In genomic region chr4:107519057-107519456, GRCh38 we compare ENCODE assay signal across 9 cellular contexts.
A peak's percentile ranks its signal among the peaks of the same experiment; 100 is the strongest.
DNase-seq lines count a peak whose midpoint lies in the region; ATAC-seq, FAIRE-seq and TF ChIP-seq lines count a peak whose summit lies in the region.
"Had no signal": no experiment of that assay in that cellular context is flagged by ENCODE, and none has a peak within 500 bp of the region (broad histone marks: within the 10 kb centered on the region; RNA-seq: fewer than 3 reads in every experiment).

No MANE protein-coding gene starts in this region.

- H4K91ac ChIP-seq in H1 (replicated peaks; ENCODE audit: insufficient read length, low read length): no peak overlapping the region

- H3K4me3 ChIP-seq in GM06990 (replicated peaks; ENCODE audit: low read depth, low read length) (no peak overlapping the region), H1 (ENCODE audit: extremely low read depth in 1 of 4, insufficient read depth in 2 of 4, low read depth in 3 of 4, low read length in 4 of 4) (no peak overlapping the region), gastroesophageal sphincter (no peak overlapping the region)

- H3K27ac ChIP-seq in H1 (ENCODE audit: low read depth, low read length) (no peak overlapping the region), gastroesophageal sphincter (no peak overlapping the region)

- no peak overlapping the region for H3K4me2 ChIP-seq in H1 (ENCODE audit: insufficient read depth in 1 of 2, low read depth in 2 of 2, low read length in 2 of 2)

- WGBS in H1 (ENCODE audit: extremely low coverage in 1 of 2, insufficient coverage in 1 of 2, insufficient read length in 1 of 2, insufficient replicate concordance in 2 of 2, low coverage in 1 of 2, low lambda C conversion rate in 2 of 2, missing lambda C conversion rate in 1 of 2), 2 experiments: 47% methylated on average over 1 of the region's 1 CpG; no CpG with 5 or more reads in 1 of the 2 experiments
- WGBS in gastroesophageal sphincter (ENCODE audit: low coverage in 1 of 2), 2 donors: 14% methylated on average over 1 of the region's 1 CpG

- no peaks in the 10 kb centered on the region for H3K27me3 ChIP-seq in GM06990 (replicated peaks; ENCODE audit: control insufficient read depth, insufficient read depth, low read length)
- no peaks in the 10 kb centered on the region for H3K27me3 ChIP-seq in H1 (replicated peaks in 1 of 4; ENCODE audit: control insufficient read depth in 3 of 4, extremely low read depth in 1 of 4, insufficient read depth in 3 of 4, low read length in 3 of 4)
- H3K27me3 ChIP-seq in gastroesophageal sphincter: no peaks in the 10 kb centered on the region

- no peak overlapping the region for H2BK12ac ChIP-seq in H1 (ENCODE audit: low read depth, low read length)

- H4K20me1 ChIP-seq in H1 (replicated peaks in 1 of 2; ENCODE audit: control insufficient read depth in 1 of 2, insufficient read depth in 2 of 2, low read length in 2 of 2): no peaks in the 10 kb centered on the region

- no peak overlapping the region for H2AK5ac ChIP-seq in H1 (ENCODE audit: low read depth, low read length)

- no peak for DNase-seq in GM06990 (ENCODE audit: extremely low read depth, insufficient read length)
- peak in 2 of 3 experiments; percentile 24 to 77 for DNase-seq in NCI-H1417 (lab: John Stamatoyannopoulos, UW)
- no peak for DNase-seq in H1 (ENCODE audit: low read depth in 1 of 2, low spot score in 2 of 2)
- peak; percentile 23 for DNase-seq in putamen (ENCODE audit: low spot score)
- DNase-seq in NCI-H2227 treated with DMSO at 0.1 percent for 48 hours (lab: John Stamatoyannopoulos, UW): no peak
- DNase-seq in C1 segment of cervical spinal cord (lab: John Stamatoyannopoulos, UW): no peak

- H3K36me3 ChIP-seq in GM06990 (ENCODE audit: control insufficient read depth, insufficient read depth, low read length): no peaks in the 10 kb centered on the region
- H3K36me3 ChIP-seq in H1 (ENCODE audit: control insufficient read depth in 2 of 4, insufficient read depth in 4 of 4, low read length in 3 of 4): no peaks in the 10 kb centered on the region; a peak in 1 of 8 replicates
- no peaks in the 10 kb centered on the region for H3K36me3 ChIP-seq in gastroesophageal sphincter

- H3K4me1 ChIP-seq in H1 (replicated peaks in 1 of 4; ENCODE audit: control insufficient read depth in 3 of 4, insufficient read depth in 4 of 4, low read length in 3 of 4) (no peaks in the 10 kb centered on the region), gastroesophageal sphincter (no peaks in the 10 kb centered on the region)

- no peak for TF ChIP-seq POLR2A in H1 (IDR thresholded peaks at IDR 0.05; ENCODE audit: control extremely low read depth in 1 of 2, low read depth in 2 of 2, low read length in 2 of 2)
- TF ChIP-seq POLR2A in gastroesophageal sphincter (IDR thresholded peaks at IDR 0.05): no peak

- H2BK5ac ChIP-seq in H1 (ENCODE audit: low read depth, low read length): no peak overlapping the region

- FAIRE-seq in H1 (lab: Jason Lieb, UNC): no peak

- TF ChIP-seq EP300 in H1 (IDR thresholded peaks at IDR 0.05; ENCODE audit: borderline replicate concordance in 1 of 2, low read depth in 2 of 2, low read length in 2 of 2) (no peak), gastroesophageal sphincter (IDR thresholded peaks at IDR 0.05) (no peak)

- no peak overlapping the region for H2BK15ac ChIP-seq in H1 (ENCODE audit: low read length)

- no peak overlapping the region for H2BK20ac ChIP-seq in H1 (ENCODE audit: low read length)

- H2AFZ ChIP-seq in H1 (ENCODE audit: low read length): no peak overlapping the region

- ATAC-seq in gastroesophageal sphincter (no peak), HG03108 (IDR thresholded peaks at IDR 0.05; ENCODE audit: unreplicated experiment) (no peak)
- ATAC-seq: activated naive CD4-positive, alpha-beta T cell treated with anti-CD3 and anti-CD28 coated beads, Interleukin-2, amount 50 U/mL, for 72 hours had no signal

- CTCF ChIA-PET in H1 (lab: Charles Lee; ENCODE audit: partially characterized antibody): interaction anchor here (0.9 to 2.7 kb wide), 15 partner anchors 39 to 495 kb away, joined by 3 to 9 read pairs (median 3); partner anchors contain the start of gene DKK2

- H3K14ac ChIP-seq in H1 (ENCODE audit: insufficient read length): no peak overlapping the region

- TF ChIP-seq RAD21 in H1 (IDR thresholded peaks at IDR 0.05 in 1 of 2, conservative IDR thresholded peaks at IDR 0.05 in 1 of 2; ENCODE audit: low read depth in 2 of 2, low read length in 2 of 2): peak; percentile 86

- H3K4ac ChIP-seq in H1 (replicated peaks; ENCODE audit: insufficient read length, low read depth, low read length): no peak overlapping the region

- no peaks in the 10 kb centered on the region for H3K23me2 ChIP-seq in H1 (ENCODE audit: low read depth, low read length)

- no peak overlapping the region for H4K5ac ChIP-seq in H1 (ENCODE audit: insufficient read length, low read depth, low read length)

- H3K79me2 ChIP-seq in H1 (ENCODE audit: control insufficient read depth in 1 of 2, insufficient read depth in 2 of 2, low read length in 2 of 2): no peaks in the 10 kb centered on the region

- TF ChIP-seq CTCF in GM06990 (IDR thresholded peaks at IDR 0.05; ENCODE audit: insufficient read depth, low read length, poor library complexity, severe bottlenecking): peak; percentile 19
- TF ChIP-seq CTCF in H1 (IDR thresholded peaks at IDR 0.05; ENCODE audit: control extremely low read depth in 1 of 3, insufficient read depth in 1 of 3, low read depth in 1 of 3, low read length in 3 of 3): peak in 2 of 3 experiments; percentile 51 to 56; a peak in 3 of 4 replicates
- peak in 1 of 4 experiments; percentile 21 for TF ChIP-seq CTCF in gastroesophageal sphincter (IDR thresholded peaks at IDR 0.05)

- H3K23ac ChIP-seq in H1 (ENCODE audit: insufficient read length): no peak overlapping the region

- H3K79me1 ChIP-seq in H1 (ENCODE audit: low read depth, low read length): no peaks in the 10 kb centered on the region

- H3K9ac ChIP-seq in H1 (replicated peaks in 1 of 4; ENCODE audit: extremely low read depth in 1 of 4, low read depth in 3 of 4, low read length in 3 of 4): no peak overlapping the region

- H2BK120ac ChIP-seq in H1 (replicated peaks; ENCODE audit: low read depth, low read length): no peak overlapping the region

- POLR2A ChIA-PET in H1 (lab: Charles Lee; ENCODE audit: partially characterized antibody): interaction anchor here (0.6 kb wide), 1 partner anchor 231 kb away, joined by 3 read pairs; no protein-coding TSS in a partner anchor

- no peak overlapping the region for H3K56ac ChIP-seq in H1 (replicated peaks; ENCODE audit: insufficient read length, low read depth, low read length)

- peaks cover 6 to 12% of the 10 kb centered on the region in 2 experiments for H3K9me3 ChIP-seq in H1 (ENCODE audit: insufficient read depth in 2 of 2, low read depth in 1 of 2, low read length in 1 of 2)
- peaks cover 0 to 4% (median 0%) of the 10 kb centered on the region in 3 donors for H3K9me3 ChIP-seq in gastroesophageal sphincter

- H3K18ac ChIP-seq in H1 (ENCODE audit: extremely low read depth, low read length): no peak overlapping the region

- H4K8ac ChIP-seq in H1 (ENCODE audit: extremely low read depth, insufficient read depth, low read length): no peak overlapping the region

TF ChIP-seq in H1, 55 proteins besides CTCF, POLR2A, EP300 and RAD21:
- TF ChIP-seq EGR1 (IDR thresholded peaks at IDR 0.05; ENCODE audit: borderline replicate concordance, low read depth, low read length): no peak
TF ChIP-seq in H1: peak in this region for 0.

Comparison
In these comparisons a context has a peak if more than half of its experiments do, and no peak if none do; other contexts are left out.
1. DNase-seq: peak in NCI-H1417 (2 of 3) and putamen (single experiment); none in GM06990 (single experiment), H1 (0 of 2), NCI-H2227 treated with DMSO at 0.1 percent for 48 hours (single experiment) and C1 segment of cervical spinal cord (0 of 14).